ENCODE assay signal across 20 cellular contexts in the genomic region with DNA sequence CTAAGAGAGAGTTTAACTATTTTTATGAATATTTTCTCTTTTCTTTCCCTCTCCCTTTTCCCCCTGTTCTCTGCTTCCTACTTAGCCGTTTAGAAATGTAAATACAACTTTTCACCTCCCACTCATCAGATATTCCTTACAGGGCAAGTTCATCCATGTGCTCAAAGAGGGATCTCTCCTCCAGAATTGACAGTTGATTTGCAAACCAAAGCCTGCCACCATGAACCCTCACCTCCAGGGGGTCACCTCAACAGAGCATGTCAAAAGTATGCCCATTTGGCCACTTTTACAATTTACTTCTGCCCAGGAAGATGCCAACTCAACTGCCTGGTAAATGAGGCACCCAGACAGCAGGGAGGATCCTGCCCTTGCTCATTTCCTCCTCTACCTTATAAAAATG.
"Had no signal": no experiment of that assay in that cellular context is flagged by ENCODE, and none has a peak within 500 bp of the region (broad histone marks: within the 10 kb centered on the region; RNA-seq: fewer than 3 reads in every experiment).

No MANE protein-coding gene starts in this region.

- ATAC-seq: activated T-cell treated with anti-CD3 and anti-CD28 coated beads, Interleukin-2, amount 50 U/mL, for 72 hours; gastrocnemius medialis; left lung; sciatic nerve; stimulated activated naive CD8-positive, alpha-beta T cell treated with anti-CD3 and anti-CD28 coated beads, Interleukin-15, amount 100 ng/mL, for 72 hours had no signal

- H3K4me1 Mint-ChIP-seq: activated naive CD4-positive, alpha-beta T cell treated with anti-CD3 and anti-CD28 coated beads, Interleukin-2, amount 50 U/mL, for 24 hours; central memory CD8-positive, alpha-beta T cell; stimulated activated naive CD8-positive, alpha-beta T cell treated with anti-CD3 and anti-CD28 coated beads, Interleukin-15, amount 100 ng/mL, for 72 hours had no signal

- H3K36me3 Mint-ChIP-seq: activated naive CD4-positive, alpha-beta T cell treated with anti-CD3 and anti-CD28 coated beads, Interleukin-2, amount 50 U/mL, for 24 hours had no signal

- H3K27me3 Mint-ChIP-seq: stimulated activated naive CD8-positive, alpha-beta T cell treated with anti-CD3 and anti-CD28 coated beads, Interleukin-15, amount 100 ng/mL, for 72 hours had no signal

- H3K27ac Mint-ChIP-seq: activated naive CD4-positive, alpha-beta T cell treated with anti-CD3 and anti-CD28 coated beads, Interleukin-2, amount 50 U/mL, for 24 hours; activated T-cell treated with anti-CD3 and anti-CD28 coated beads, Interleukin-2, amount 50 U/mL, for 72 hours had no signal

- H3K27me3 ChIP-seq: ascending aorta, colonic mucosa, gastrocnemius medialis, left lung, ovary, suprapubic skin, transverse colon had no signal

- H3K4me2 ChIP-seq: smooth muscle cell had no signal

- H3K4me1 ChIP-seq: ascending aorta, colonic mucosa, gastrocnemius medialis, left lung, suprapubic skin, transverse colon had no signal

- H3K4me3 Mint-ChIP-seq: activated naive CD4-positive, alpha-beta T cell treated with anti-CD3 and anti-CD28 coated beads, Interleukin-2, amount 50 U/mL, for 24 hours; activated T-cell treated with anti-CD3 and anti-CD28 coated beads, Interleukin-2, amount 50 U/mL, for 72 hours; central memory CD8-positive, alpha-beta T cell; stimulated activated naive CD8-positive, alpha-beta T cell treated with anti-CD3 and anti-CD28 coated beads, Interleukin-15, amount 100 ng/mL, for 72 hours had no signal

- H3K9me3 ChIP-seq: ascending aorta, colonic mucosa, gastrocnemius medialis, left lung, ovary, suprapubic skin, transverse colon had no signal

- H3K9me3 Mint-ChIP-seq: activated naive CD4-positive, alpha-beta T cell treated with anti-CD3 and anti-CD28 coated beads, Interleukin-2, amount 50 U/mL, for 24 hours; activated T-cell treated with anti-CD3 and anti-CD28 coated beads, Interleukin-2, amount 50 U/mL, for 72 hours; central memory CD8-positive, alpha-beta T cell; stimulated activated naive CD8-positive, alpha-beta T cell treated with anti-CD3 and anti-CD28 coated beads, Interleukin-15, amount 100 ng/mL, for 72 hours had no signal

- DNase-seq: activated CD4-positive, alpha-beta T cell treated with anti-CD3 and anti-CD28 coated beads, Interleukin-2, amount 50 U/mL, for 1 hour; activated effector memory CD4-positive, alpha-beta T cell treated with anti-CD3 and anti-CD28 coated beads, Interleukin-2, amount 50 U/mL, for 16 hours; activated T-cell treated with anti-CD3 and anti-CD28 coated beads, Interleukin-2, amount 50 U/mL, for 72 hours; colonic mucosa; gastrocnemius medialis; head of caudate nucleus; kidney; left lung; ovary; stimulated activated CD4-positive, alpha-beta T cell treated with anti-CD3 and anti-CD28 coated beads, Interleukin-4, amount 100 ng/mL, for 1 hour; stimulated activated naive CD8-positive, alpha-beta T cell treated with anti-CD3 and anti-CD28 coated beads, Interleukin-15, amount 100 ng/mL, for 72 hours; T-helper 9 cell; transverse colon had no signal

- H3K27ac ChIP-seq: ascending aorta, colonic mucosa, gastrocnemius medialis, ovary, suprapubic skin, transverse colon had no signal

- H3K36me3 ChIP-seq: ascending aorta, colonic mucosa, gastrocnemius medialis, left lung, ovary, suprapubic skin, transverse colon had no signal

- H3K4me3 ChIP-seq: ascending aorta, colonic mucosa, gastrocnemius medialis, left lung, ovary, smooth muscle cell, suprapubic skin, transverse colon had no signal

- FAIRE-seq: endometrium, kidney had no signal
